In genomic region chr7:96322847-96323461, GRCh38 we compare ENCODE assay signal across 1 cellular context.
TF ChIP-seq lines count a peak whose summit lies in the region.

No MANE protein-coding gene starts in this region.

TF ChIP-seq in HCT116, 20 proteins besides CTCF, POLR2A, EP300 and RAD21 (continued from another document):
- no peak for TF ChIP-seq SIN3A (IDR thresholded peaks at IDR 0.05; ENCODE audit: low read depth)
- TF ChIP-seq ZBTB33 (IDR thresholded peaks at IDR 0.05; ENCODE audit: extremely low read depth, insufficient replicate concordance, low read length): no peak
- no peak for TF ChIP-seq REST (IDR thresholded peaks at IDR 0.05; ENCODE audit: low read depth)
- TF ChIP-seq MAX (IDR thresholded peaks at IDR 0.05): no peak
- TF ChIP-seq CEBPB (IDR thresholded peaks at IDR 0.05; ENCODE audit: low read depth): no peak
